28 cellular contexts compared by ENCODE assay signal in genomic region chr2:157394928-157395327, GRCh38. TPM values are rescaled to one million over a fixed set of nuclear protein-coding genes. Genes with fewer than 3 reads are reported as not detected.
"Had no signal": no experiment of that assay in that cellular context is flagged by ENCODE, and none has a peak within 500 bp of the region (broad histone marks: within the 10 kb centered on the region; RNA-seq: fewer than 3 reads in every experiment).

No MANE protein-coding gene starts in this region.

- H3K4me3 Mint-ChIP-seq: endodermal cell; memory B cell; naive thymus-derived CD8-positive, alpha-beta T cell had no signal

- H3K36me3 ChIP-seq: lower lobe of right lung, neutrophil, sigmoid colon, suprapubic skin, thyroid gland, upper lobe of left lung, uterus had no signal

- FAIRE-seq: colon, endothelial cell of umbilical vein, islet of Langerhans had no signal

- H3K4me1 ChIP-seq: lower lobe of right lung, psoas muscle, sigmoid colon, suprapubic skin, thyroid gland, upper lobe of left lung, uterus had no signal

- H3K27ac ChIP-seq: lower lobe of right lung, neutrophil, psoas muscle, sigmoid colon, skin epidermis, suprapubic skin, thyroid gland, upper lobe of left lung, uterus had no signal

- DNase-seq: cerebellar nuclear complex; dermis blood vessel endothelial cell; effector CD4-positive, alpha-beta T cell; endodermal cell; erythroblast; foreskin melanocyte; head of caudate nucleus; hypothalamus; kidney glomerular epithelial cell; lower lobe of right lung; naive thymus-derived CD8-positive, alpha-beta T cell; psoas muscle; retina; sigmoid colon; stimulated activated CD4-positive, alpha-beta T cell treated with anti-CD3 and anti-CD28 coated beads, Interleukin-12 subunit alpha, Interleukin-12 subunit beta, amount 100 ng/mL, for 4 hours; stimulated activated naive CD4-positive, alpha-beta T cell treated with Interleukin-2 at 50 U/mL for 16 hours; thyroid gland; upper lobe of left lung; uterus had no signal

- H3K4me1 Mint-ChIP-seq: endodermal cell, memory B cell had no signal

- H3K27me3 Mint-ChIP-seq: memory B cell; naive thymus-derived CD8-positive, alpha-beta T cell had no signal

- H3K27me3 ChIP-seq: neutrophil, sigmoid colon, suprapubic skin, thyroid gland, upper lobe of left lung, uterus had no signal

- H3K9me3 ChIP-seq: lower lobe of right lung, neutrophil, psoas muscle, sigmoid colon, suprapubic skin, thyroid gland, upper lobe of left lung, uterus had no signal

- H3K4me3 ChIP-seq: lower lobe of right lung, psoas muscle, sigmoid colon, skin epidermis, suprapubic skin, thyroid gland, upper lobe of left lung, uterus had no signal

- H3K27ac Mint-ChIP-seq: endodermal cell; memory B cell; naive thymus-derived CD8-positive, alpha-beta T cell had no signal

- ATAC-seq: left lobe of liver, psoas muscle had no signal

RNA-seq across cellular contexts. Expression of gene CYTIP, which starts 49.0 kb away (rescaled TPM):
- total RNA-seq: dermis blood vessel endothelial cell, endothelial cell of umbilical vein had no signal
- polyA plus RNA-seq: endothelial cell of umbilical vein, neural cell had no signal
